In the genomic region with DNA sequence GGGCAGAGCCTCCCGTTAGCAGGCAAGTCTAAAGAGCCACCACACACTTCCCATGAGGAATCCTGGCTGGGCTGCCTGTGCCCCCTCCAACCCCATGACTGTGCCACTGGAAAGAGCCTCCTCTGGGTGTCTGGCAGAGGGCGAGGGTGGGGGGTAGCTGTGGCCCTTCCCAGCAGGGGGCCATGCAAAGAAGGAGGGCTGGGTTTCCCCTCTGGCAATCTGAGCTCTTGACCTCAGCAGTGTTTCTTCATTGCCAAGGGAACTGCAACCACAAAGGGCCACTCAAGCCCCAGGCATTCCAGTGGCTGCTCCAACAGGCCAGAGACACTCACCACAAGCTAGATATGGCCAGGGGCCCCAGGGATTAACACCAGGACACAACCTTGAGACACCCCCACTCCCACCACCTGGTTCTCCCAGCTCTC, we compare ENCODE assay signal across 9 cellular contexts. TPM values are rescaled to one million over a fixed set of nuclear protein-coding genes. Genes with fewer than 3 reads are reported as not detected.
DNase-seq lines count a peak whose midpoint lies in the region; TF ChIP-seq lines count a peak whose summit lies in the region.
"Had no signal": no experiment of that assay in that cellular context is flagged by ENCODE, and none has a peak within 500 bp of the region (broad histone marks: within the 10 kb centered on the region; RNA-seq: fewer than 3 reads in every experiment).

No MANE protein-coding gene starts in this region.

- no peak overlapping the region for H3K27ac ChIP-seq in Karpas-422 (ENCODE audit: low read length)
- H3K27ac ChIP-seq in muscle layer of duodenum (ENCODE audit: low read length): peak overlapping the region; percentile 31

- no peak overlapping the region for H3K4me3 ChIP-seq in Karpas-422 (ENCODE audit: low read length)
- H3K4me3 ChIP-seq in cardiac fibroblast (replicated peaks in 1 of 2; ENCODE audit: low read depth in 2 of 2, low read length in 2 of 2): no peak overlapping the region
- H3K4me3 ChIP-seq in muscle layer of duodenum (ENCODE audit: low read depth in 1 of 2, low read length in 2 of 2): no peak overlapping the region

- peaks cover 8% of the 10 kb centered on the region for H3K4me1 ChIP-seq in Karpas-422 (ENCODE audit: low read length)
- H3K4me1 ChIP-seq in muscle layer of duodenum (ENCODE audit: control insufficient read depth in 1 of 2, insufficient read depth in 2 of 2, low read length in 2 of 2): peaks cover 0 to 48% of the 10 kb centered on the region in 2 donors

- H3K79me2 ChIP-seq in Karpas-422 (ENCODE audit: low read length): no peaks in the 10 kb centered on the region

- DNase-seq in Caki2 (ENCODE audit: low read depth): peak; percentile 96
- DNase-seq in Karpas-422: peak; percentile 52
- peak; percentile 86 to 88 for DNase-seq in cardiac fibroblast (ENCODE audit: low read depth in 2 of 2)
- DNase-seq in central memory CD4-positive, alpha-beta T cell: no peak
- DNase-seq in stimulated activated naive CD4-positive, alpha-beta T cell treated with Interleukin-2 at 50 U/mL for 16 hours (lab: John Stamatoyannopoulos, UW): no peak
- no peak for DNase-seq in Kasumi-1 (lab: John Stamatoyannopoulos, UW)
- DNase-seq in SHP77 (lab: John Stamatoyannopoulos, UW): no peak
- DNase-seq: stimulated activated CD4-positive, alpha-beta T cell treated with anti-CD3 and anti-CD28 coated beads, Interleukin-1b, Interleukin-23, amount 100 ng/mL, for 48 hours had no signal

- H3K36me3 ChIP-seq in Karpas-422 (ENCODE audit: insufficient read depth, low read length) (0 out of 2 replicates have a peak, but pooled peaks cover 6% of the 10 kb centered on the region), muscle layer of duodenum (ENCODE audit: control insufficient read depth in 1 of 2, insufficient read depth in 2 of 2, low read length in 2 of 2) (peaks cover 0 to 4% of the 10 kb centered on the region in 2 donors)

- no peak overlapping the region for H3K9ac ChIP-seq in Karpas-422 (ENCODE audit: low read length)

- no peaks in the 10 kb centered on the region for H4K20me1 ChIP-seq in Karpas-422 (ENCODE audit: insufficient read depth, low read depth, low read length)

- no peak overlapping the region for H3K4me2 ChIP-seq in Karpas-422 (ENCODE audit: low read depth, low read length, poor library complexity, severe bottlenecking)

- H3K27me3 ChIP-seq in Karpas-422 (ENCODE audit: low read length) (no peaks in the 10 kb centered on the region), muscle layer of duodenum (ENCODE audit: low read depth, low read length) (peaks cover 7% of the 10 kb centered on the region)

- H3K9me2 ChIP-seq in Karpas-422 (replicated peaks; ENCODE audit: insufficient read depth, low read length): no peaks in the 10 kb centered on the region

- in situ Hi-C loops in Caki2 (cut with HindIII; ENCODE audit: low pct_unique_long_range_greater_than_20kb, low sequenced_read_pairs): no loop called here

- no peak for TF ChIP-seq CTCF in cardiac fibroblast (IDR thresholded peaks at IDR 0.05; ENCODE audit: low read depth, low read length)

- H2AFZ ChIP-seq in Karpas-422 (ENCODE audit: low read length): no peak overlapping the region

- H3K9me3 ChIP-seq in Karpas-422 (ENCODE audit: low read length) (no peaks in the 10 kb centered on the region), muscle layer of duodenum (ENCODE audit: control insufficient read depth in 1 of 2, low read length in 2 of 2) (no peaks in the 10 kb centered on the region)

RNA-seq across cellular contexts. Expression of a gene that starts 1.7 kb away (rescaled TPM):
- total RNA-seq in Caki2 (2014; rRNA removed; shearing (Covaris generic); ENCODE audit: low replicate concordance): 147 and 161 TPM in 2 replicates
- not detected in 2 replicates for total RNA-seq in Karpas-422 (2014; rRNA removed; shearing (Covaris generic); ENCODE audit: low replicate concordance)

RNA-seq across cellular contexts. Expression of a gene that starts 7.2 kb away (rescaled TPM):
- total RNA-seq in Caki2 (2014; rRNA removed; shearing (Covaris generic); ENCODE audit: low replicate concordance): 191 and 225 TPM in 2 replicates
- 121 and 227 TPM in 2 replicates for total RNA-seq in Karpas-422 (2014; rRNA removed; shearing (Covaris generic); ENCODE audit: low replicate concordance)

RNA-seq across cellular contexts. Expression of a gene that starts 8.3 kb away (rescaled TPM):
- 45.9 and 51.1 TPM in 2 replicates for total RNA-seq in Caki2 (2014; rRNA removed; shearing (Covaris generic); ENCODE audit: low replicate concordance)
- 13.3 and 34.8 TPM in 2 replicates for total RNA-seq in Karpas-422 (2014; rRNA removed; shearing (Covaris generic); ENCODE audit: low replicate concordance)

RNA-seq across cellular contexts. Expression of a gene that starts 8.3 kb away (rescaled TPM):
- 33.9 and 56.1 TPM in 2 replicates for total RNA-seq in Caki2 (2014; rRNA removed; shearing (Covaris generic); ENCODE audit: low replicate concordance)
- not detected in 2 replicates for total RNA-seq in Karpas-422 (2014; rRNA removed; shearing (Covaris generic); ENCODE audit: low replicate concordance)

RNA-seq across cellular contexts. Expression of a gene that starts 34.0 kb away (rescaled TPM):
- total RNA-seq in Caki2 (2014; rRNA removed; shearing (Covaris generic); ENCODE audit: low replicate concordance): 1.8 and 2.2 TPM in 2 replicates
- total RNA-seq in Karpas-422 (2014; rRNA removed; shearing (Covaris generic); ENCODE audit: low replicate concordance): 20.9 and 28.3 TPM in 2 replicates

Comparison
In these comparisons a context has a peak if more than half of its experiments do, and no peak if none do; other contexts are left out.
1. DNase-seq: peak in Caki2 (single experiment), Karpas-422 (single experiment) and cardiac fibroblast (2 of 2); none in central memory CD4-positive, alpha-beta T cell (single experiment), stimulated activated naive CD4-positive, alpha-beta T cell treated with Interleukin-2 at 50 U/mL for 16 hours (single experiment), Kasumi-1 (0 of 2) and SHP77 (0 of 2).
2. RNA of a gene that starts 1.7 kb away (total RNA-seq): 147 to 161 TPM in Caki2; not detected in Karpas-422; every median in the first group is over 100 times any median in the second.